ENCODE assay signal across 27 cellular contexts in the genomic region with DNA sequence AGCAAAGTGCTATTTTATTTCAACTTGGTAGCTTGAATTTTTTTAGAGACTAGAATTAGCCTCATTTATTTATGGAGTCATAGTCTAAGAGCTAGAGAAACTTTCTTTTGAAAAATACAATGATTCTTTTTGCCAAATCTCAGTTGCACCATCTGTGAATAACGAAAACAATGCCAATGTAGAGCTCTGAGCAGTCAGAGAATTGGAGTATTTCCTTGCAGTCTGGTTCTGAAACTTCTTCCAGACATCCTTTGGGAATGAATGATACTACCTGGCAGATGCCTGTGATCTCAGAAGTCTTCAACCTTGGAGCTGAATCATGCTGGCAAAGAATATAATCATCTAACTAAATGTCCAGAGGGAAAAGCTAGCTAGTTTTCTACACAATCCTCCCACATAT.
"Had no signal": no experiment of that assay in that cellular context is flagged by ENCODE, and none has a peak within 500 bp of the region (broad histone marks: within the 10 kb centered on the region; RNA-seq: fewer than 3 reads in every experiment).

No MANE protein-coding gene starts in this region.

- H3K79me2 ChIP-seq: parathyroid adenoma had no signal

- H3K4me1 Mint-ChIP-seq: naive B cell, natural killer cell, nephron progenitor cell, neural progenitor cell had no signal

- ATAC-seq: left colon, left lung, lower lobe of right lung, natural killer cell, right lobe of liver had no signal

- H3K36me3 Mint-ChIP-seq: naive B cell, natural killer cell, neural progenitor cell, type B pancreatic cell had no signal

- H3K27ac Mint-ChIP-seq: naive B cell; natural killer cell; nephron progenitor cell; neural progenitor cell; progenitor cell of endocrine pancreas; stimulated activated naive CD8-positive, alpha-beta T cell treated with anti-CD3 and anti-CD28 coated beads, Interleukin-15, Interleukin-2, amounts not matched to agents 100 ng/mL and 50 ng/mL, for 24 hours; type B pancreatic cell had no signal

- H3K4me2 ChIP-seq: neural progenitor cell had no signal

- H3K4me3 ChIP-seq: left lung, lower lobe of right lung, neural progenitor cell, right atrium auricular region, right lobe of liver, skin epidermis, tibial nerve, uterus had no signal

- FAIRE-seq: islet of Langerhans had no signal

- DNase-seq: kidney; left colon; left lung; lower lobe of right lung; mammary epithelial cell; mesenchymal stem cell; naive B cell; natural killer cell; nephron progenitor cell; occipital lobe; right lobe of liver; stimulated activated CD4-positive, alpha-beta T cell treated with anti-CD3 and anti-CD28 coated beads, Interleukin-12 subunit alpha, Interleukin-12 subunit beta, amount 100 ng/mL, for 4 hours; stimulated activated CD4-positive, alpha-beta T cell treated with anti-CD3 and anti-CD28 coated beads, Interleukin-15, amount 100 ng/mL, for 24 hours; stimulated activated CD4-positive, alpha-beta T cell treated with anti-CD3 and anti-CD28 coated beads, Interleukin-2, amount 100 ng/mL, for 24 hours; stimulated activated CD4-positive, alpha-beta T cell treated with anti-CD3 and anti-CD28 coated beads, Interleukin-4, amount 100 ng/mL, for 1 hour; stimulated activated naive CD4-positive, alpha-beta T cell; uterus had no signal

- H3K36me3 ChIP-seq: left lung, lower lobe of right lung, neural progenitor cell, neutrophil, right atrium auricular region, right lobe of liver, tibial nerve, uterus had no signal

- H3K9me3 Mint-ChIP-seq: neural progenitor cell; stimulated activated naive CD8-positive, alpha-beta T cell treated with anti-CD3 and anti-CD28 coated beads, Interleukin-15, Interleukin-2, amounts not matched to agents 100 ng/mL and 50 ng/mL, for 24 hours; type B pancreatic cell had no signal

- H3K9ac ChIP-seq: neural progenitor cell, parathyroid adenoma had no signal

- H3K27ac ChIP-seq: left lung, lower lobe of right lung, neural progenitor cell, neutrophil, parathyroid adenoma, right atrium auricular region, right lobe of liver, skin epidermis, tibial nerve, uterus had no signal

- H2AFZ ChIP-seq: neural progenitor cell, parathyroid adenoma had no signal

- H3K9me3 ChIP-seq: left lung, lower lobe of right lung, neutrophil, right atrium auricular region, tibial nerve, uterus had no signal

- H3K4me3 Mint-ChIP-seq: naive B cell; natural killer cell; nephron progenitor cell; neural progenitor cell; stimulated activated naive CD8-positive, alpha-beta T cell treated with anti-CD3 and anti-CD28 coated beads, Interleukin-15, Interleukin-2, amounts not matched to agents 100 ng/mL and 50 ng/mL, for 24 hours; type B pancreatic cell had no signal

- H3K4me1 ChIP-seq: left lung, lower lobe of right lung, neural progenitor cell, parathyroid adenoma, right atrium auricular region, right lobe of liver, tibial nerve, uterus had no signal

- H3K27me3 ChIP-seq: left lung, neural progenitor cell, neutrophil, right atrium auricular region, right lobe of liver, tibial nerve, uterus had no signal
